ENCODE assay signal across 1 cellular context in the genomic region with DNA sequence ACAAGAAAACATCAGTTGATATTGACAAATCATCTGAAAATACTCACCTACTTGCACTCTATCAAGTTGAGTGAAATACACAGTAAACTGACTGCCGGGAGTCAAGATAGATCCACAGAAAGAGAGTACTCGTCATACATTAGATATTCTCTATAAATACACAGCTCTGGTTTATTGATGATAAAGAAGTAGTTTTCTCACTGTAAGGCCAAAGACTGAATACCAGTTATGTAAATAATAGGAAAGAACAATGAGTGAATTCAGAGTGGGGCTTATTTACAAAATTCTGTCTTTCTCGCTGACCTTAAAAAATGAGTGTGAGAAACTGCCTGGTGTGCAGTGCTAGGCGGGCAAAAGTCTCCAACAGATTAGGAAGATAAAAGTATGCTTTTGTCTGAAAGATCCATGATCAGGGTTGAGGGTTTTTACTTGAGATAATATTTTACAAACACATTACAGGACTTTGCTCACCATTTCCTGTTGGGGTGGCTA.
TF ChIP-seq lines count a peak whose summit lies in the region.

No MANE protein-coding gene starts in this region.

TF ChIP-seq in HepG2, 621 proteins besides CTCF, POLR2A, EP300 and RAD21 (continued from another document):
- TF ChIP-seq CSRNP1 (CRISPR knock-in tag; IDR thresholded peaks at IDR 0.05) (no peak), SOX6 (IDR thresholded peaks at IDR 0.05) (no peak), SOX6 (CRISPR knock-in tag; IDR thresholded peaks at IDR 0.05) (peak; percentile 4; the same call in 1 of the 2 replicates), PAXIP1 (CRISPR knock-in tag; conservative IDR thresholded peaks at IDR 0.05) (0 out of 2 replicates have a peak, but pooled peaks have one; percentile 20), ZHX2 (IDR thresholded peaks at IDR 0.05; ENCODE audit: low read depth) (no peak), ZHX2 (CRISPR knock-in tag; IDR thresholded peaks at IDR 0.05; ENCODE audit: borderline replicate concordance) (no peak)
- TF ChIP-seq, protein P1, sequence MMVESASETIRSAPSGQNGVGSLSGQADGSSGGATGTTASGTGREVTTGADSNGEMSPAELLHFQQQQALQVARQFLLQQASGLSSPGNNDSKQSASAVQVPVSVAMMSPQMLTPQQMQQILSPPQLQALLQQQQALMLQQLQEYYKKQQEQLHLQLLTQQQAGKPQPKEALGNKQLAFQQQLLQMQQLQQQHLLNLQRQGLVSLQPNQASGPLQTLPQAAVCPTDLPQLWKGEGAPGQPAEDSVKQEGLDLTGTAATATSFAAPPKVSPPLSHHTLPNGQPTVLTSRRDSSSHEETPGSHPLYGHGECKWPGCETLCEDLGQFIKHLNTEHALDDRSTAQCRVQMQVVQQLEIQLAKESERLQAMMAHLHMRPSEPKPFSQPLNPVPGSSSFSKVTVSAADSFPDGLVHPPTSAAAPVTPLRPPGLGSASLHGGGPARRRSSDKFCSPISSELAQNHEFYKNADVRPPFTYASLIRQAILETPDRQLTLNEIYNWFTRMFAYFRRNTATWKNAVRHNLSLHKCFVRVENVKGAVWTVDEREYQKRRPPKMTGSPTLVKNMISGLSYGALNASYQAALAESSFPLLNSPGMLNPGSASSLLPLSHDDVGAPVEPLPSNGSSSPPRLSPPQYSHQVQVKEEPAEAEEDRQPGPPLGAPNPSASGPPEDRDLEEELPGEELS (CRISPR knock-in tag; IDR thresholded peaks at IDR 0.05) = peak; percentile 2; the same call in 1 of the 2 replicates
